12 cellular contexts compared by ENCODE assay signal in the genomic region with DNA sequence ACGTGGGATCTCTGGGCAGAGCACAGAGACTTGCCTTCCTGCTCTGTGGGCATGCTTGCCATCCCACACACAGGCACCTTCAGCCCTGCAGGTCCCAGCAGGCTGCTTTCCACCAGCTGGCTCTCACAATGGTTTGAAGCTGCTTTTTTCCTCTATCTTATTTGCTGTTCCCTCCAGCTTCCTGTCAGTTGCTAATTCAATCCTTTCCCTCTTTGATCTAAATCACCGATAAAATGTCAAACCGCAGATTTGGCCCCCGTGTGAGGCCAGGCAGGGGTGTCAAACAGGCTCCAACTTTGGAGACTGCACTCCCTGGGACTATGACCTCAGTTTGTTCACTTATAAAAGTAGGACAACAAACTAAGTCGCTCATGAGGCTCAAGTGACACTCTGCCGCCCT. TPM values are rescaled to one million over a fixed set of nuclear protein-coding genes. Genes with fewer than 3 reads are reported as not detected.
"Had no signal": no experiment of that assay in that cellular context is flagged by ENCODE, and none has a peak within 500 bp of the region (broad histone marks: within the 10 kb centered on the region; RNA-seq: fewer than 3 reads in every experiment).

No MANE protein-coding gene starts in this region.

- H3K4me3 Mint-ChIP-seq: activated CD4-positive, alpha-beta T cell treated with anti-CD3 and anti-CD28 coated beads for 36 hours; natural killer cell treated with Interleukin-12 subunit alpha and Interleukin-12 subunit beta and Interleukin-15 and Interleukin-18, amount 100 ng/mL, for 72 hours had no signal

- H3K27me3 ChIP-seq: ascending aorta, upper lobe of right lung had no signal

- ATAC-seq: activated CD4-positive, alpha-beta T cell treated with anti-CD3 and anti-CD28 coated beads for 36 hours; gastroesophageal sphincter; left lung; natural killer cell treated with Interleukin-12 subunit alpha and Interleukin-12 subunit beta and Interleukin-15 and Interleukin-18, amount 100 ng/mL, for 72 hours; upper lobe of right lung had no signal

- H3K36me3 ChIP-seq: ascending aorta, gastroesophageal sphincter, left lung, upper lobe of right lung had no signal

- H3K9me3 Mint-ChIP-seq: natural killer cell treated with Interleukin-12 subunit alpha and Interleukin-12 subunit beta and Interleukin-15 and Interleukin-18, amount 100 ng/mL, for 72 hours had no signal

- H3K36me3 Mint-ChIP-seq: natural killer cell treated with Interleukin-12 subunit alpha and Interleukin-12 subunit beta and Interleukin-15 and Interleukin-18, amount 100 ng/mL, for 72 hours had no signal

- DNase-seq: activated CD4-positive, alpha-beta T cell treated with anti-CD3 and anti-CD28 coated beads for 36 hours; activated CD8-positive, alpha-beta memory T cell treated with anti-CD3 and anti-CD28 coated beads for 24 hours; islet precursor cell; left lung; stimulated activated CD4-positive, alpha-beta T cell treated with anti-CD3 and anti-CD28 coated beads, Interleukin-2, amount 100 ng/mL, for 48 hours; stimulated activated naive CD4-positive, alpha-beta T cell treated with Interleukin-2 at 50 U/mL for 16 hours; upper lobe of right lung had no signal

- H3K27me3 Mint-ChIP-seq: activated CD4-positive, alpha-beta T cell treated with anti-CD3 and anti-CD28 coated beads for 36 hours had no signal

- H3K9me3 ChIP-seq: ascending aorta, gastroesophageal sphincter, left lung, upper lobe of right lung had no signal

- H3K27ac Mint-ChIP-seq: activated CD4-positive, alpha-beta T cell treated with anti-CD3 and anti-CD28 coated beads for 36 hours; natural killer cell treated with Interleukin-12 subunit alpha and Interleukin-12 subunit beta and Interleukin-15 and Interleukin-18, amount 100 ng/mL, for 72 hours had no signal

- H3K27ac ChIP-seq: ascending aorta, gastroesophageal sphincter, left lung, upper lobe of right lung had no signal

- H3K4me3 ChIP-seq: ascending aorta, gastroesophageal sphincter, left lung, upper lobe of right lung had no signal

RNA-seq across cellular contexts. Expression of a gene that starts 50.7 kb away (rescaled TPM):
- total RNA-seq: ascending aorta; cardiac septum; left lung; natural killer cell treated with Interleukin-12 subunit alpha and Interleukin-12 subunit beta and Interleukin-15 and Interleukin-18, amount 100 ng/mL, for 72 hours; osteocyte had no signal
